Comparison of ENCODE assay signal across 8 cellular contexts in the genomic region with DNA sequence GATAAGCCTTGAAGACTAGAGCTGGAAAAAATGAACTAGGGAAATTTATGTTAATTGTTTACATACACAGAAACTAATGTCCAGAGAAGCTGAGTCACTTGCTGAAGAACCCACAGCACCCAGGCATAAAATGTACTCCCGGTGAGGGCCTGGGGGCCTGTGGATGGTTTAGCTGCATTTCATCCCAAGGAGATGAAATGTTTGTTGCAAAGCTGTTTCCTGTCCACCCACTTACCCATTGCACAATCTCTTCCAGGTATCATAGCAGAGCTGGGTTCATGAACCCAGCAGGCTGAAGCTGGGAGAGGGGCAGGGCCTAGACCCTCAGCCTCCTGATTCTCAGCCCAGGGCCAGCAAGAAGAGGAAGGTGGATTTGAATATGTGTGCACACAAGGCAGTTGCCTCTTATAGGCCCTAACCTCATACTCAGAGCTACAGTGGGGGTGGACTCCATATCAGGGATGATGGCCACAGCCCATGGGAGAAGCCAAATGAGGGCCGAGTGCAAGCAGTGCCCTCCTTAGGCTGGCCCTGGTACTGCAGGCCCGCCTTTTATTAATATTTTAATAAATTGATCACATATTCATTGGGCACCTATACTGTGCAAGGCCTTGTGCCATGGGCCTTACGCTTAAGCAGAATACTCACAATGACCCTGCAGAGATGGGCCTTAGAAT.
DNase-seq lines count a peak whose midpoint lies in the region; ATAC-seq, FAIRE-seq and TF ChIP-seq lines count a peak whose summit lies in the region.

No MANE protein-coding gene starts in this region.

- DNase-seq in A549 (ENCODE audit: low read depth in 1 of 2, low spot score in 1 of 2) (peak; percentile 30 to 46), ELR (ENCODE audit: low read depth) (peak; percentile 78), OCI-LY7 (ENCODE audit: low spot score) (no peak), esophagus squamous epithelium (lab: John Stamatoyannopoulos, UW) (no peak), osteoblast (ENCODE audit: insufficient read length, low spot score, missing footprints) (peak; percentile 96), NCI-H2029 treated with DMSO at 0.1 percent for 48 hours (lab: John Stamatoyannopoulos, UW) (no peak)

- H2AFZ ChIP-seq in OCI-LY7 (ENCODE audit: low read length) (no peak overlapping the region), osteoblast (ENCODE audit: low read length) (peak overlapping the region; percentile 67)

- FAIRE-seq in A549 (lab: Jason Lieb, UNC) = no peak

- TF ChIP-seq CTCF in A549 (IDR thresholded peaks at IDR 0.05) (peak; percentile 49), OCI-LY7 (conservative IDR thresholded peaks at IDR 0.05; ENCODE audit: low read length) (peak; percentile 73), esophagus squamous epithelium (IDR thresholded peaks at IDR 0.05) (peak in 5 of 6 experiments; percentile 57 to 81 (median 70)), osteoblast (IDR thresholded peaks at IDR 0.05; ENCODE audit: extremely low read depth, low read depth, low read length) (peak; percentile 98)

- 53% methylated on average over 4 of the region's 4 CpGs for WGBS in A549 (ENCODE audit: missing lambda C conversion rate)
- WGBS in esophagus squamous epithelium, 2 donors = 59 to 64% methylated on average over 4 of the region's 4 CpGs

- no TSS peak for BruUV-seq in OCI-LY7 (replicated peaks; lab: Mats Ljungman, UMichigan)

- peak; percentile 60 to 69 for TF ChIP-seq RAD21 in A549 (conservative IDR thresholded peaks at IDR 0.05 in 1 of 2, IDR thresholded peaks at IDR 0.05 in 1 of 2)

- no peaks in the 10 kb centered on the region for H3K79me2 ChIP-seq in OCI-LY7 (ENCODE audit: insufficient read depth, low read depth, low read length)
- H3K79me2 ChIP-seq in osteoblast (ENCODE audit: insufficient read depth, low read length) = no peaks in the 10 kb centered on the region

- intact Hi-C loops in OCI-LY7 (cut with micrococcal nuclease; ENCODE audit: unreplicated experiment) (no loop called here), esophagus squamous epithelium (cut with DNase I) (no loop called here)

- H3K4me2 ChIP-seq in A549 (peak overlapping the region; percentile 27; the same call in 2 of the 3 replicates), OCI-LY7 (ENCODE audit: low read length) (no peak overlapping the region), osteoblast (ENCODE audit: insufficient read depth, low read length) (no peak overlapping the region)

- CTCF ChIA-PET in A549 (lab: Yijun Ruan, JAX) = interaction anchor here (0.6 to 3.0 kb wide), 26 partner anchors 8 to 1364 kb away, joined by 3 to 29 read pairs (median 4); no protein-coding TSS in a partner anchor
- CTCF ChIA-PET in OCI-LY7 (lab: Charles Lee; ENCODE audit: unreplicated experiment) = interaction anchor here (0.6 kb wide), 1 partner anchor 187 kb away, joined by 3 read pairs; no protein-coding TSS in a partner anchor

- H3K36me3 ChIP-seq in OCI-LY7 (ENCODE audit: insufficient read depth, low read length) (no peaks in the 10 kb centered on the region), esophagus squamous epithelium (no peaks in the 10 kb centered on the region), osteoblast (ENCODE audit: insufficient read depth, low read length) (no peaks in the 10 kb centered on the region)

- H4K20me1 ChIP-seq in OCI-LY7 (ENCODE audit: insufficient read depth, low read length) (no peaks in the 10 kb centered on the region), osteoblast (ENCODE audit: insufficient read depth, low read length) (no peaks in the 10 kb centered on the region)

- H3K9me3 ChIP-seq in A549 = no peaks in the 10 kb centered on the region
- H3K9me3 ChIP-seq in OCI-LY7 (ENCODE audit: low read length) = no peaks in the 10 kb centered on the region
- H3K9me3 ChIP-seq in esophagus squamous epithelium = no peaks in the 10 kb centered on the region
- H3K9me3 ChIP-seq in osteoblast (ENCODE audit: low read depth, low read length) = no peaks in the 10 kb centered on the region

- TF ChIP-seq POLR2A in A549 (IDR thresholded peaks at IDR 0.05; ENCODE audit: low read length) (no peak), esophagus squamous epithelium (IDR thresholded peaks at IDR 0.05) (no peak)

- H3K9me2 ChIP-seq in OCI-LY7 (ENCODE audit: insufficient read depth, low read length) = no peaks in the 10 kb centered on the region

- H3K27ac ChIP-seq in A549 (peak overlapping the region in 1 of 2 experiments; percentile 59; a peak in 3 of 6 replicates), OCI-LY7 (ENCODE audit: low read depth, low read length, poor library complexity, severe bottlenecking) (no peak overlapping the region), esophagus squamous epithelium (no peak overlapping the region), osteoblast (ENCODE audit: low read depth, low read length) (no peak overlapping the region)

- H3K4me3 ChIP-seq in A549 (no peak overlapping the region), OCI-LY7 (ENCODE audit: low read depth, low read length, poor library complexity, severe bottlenecking) (no peak overlapping the region), esophagus squamous epithelium (no peak overlapping the region), osteoblast (ENCODE audit: insufficient read depth, low read length) (no peak overlapping the region)

- H3K4me1 ChIP-seq in A549 (peaks cover 9% of the 10 kb centered on the region; the same call in 2 of the 3 replicates), OCI-LY7 (ENCODE audit: insufficient read depth, low read length, poor library complexity, severe bottlenecking) (no peaks in the 10 kb centered on the region), esophagus squamous epithelium (no peaks in the 10 kb centered on the region), osteoblast (ENCODE audit: insufficient read depth, low read length) (peaks cover 10% of the 10 kb centered on the region)

- POLR2A ChIA-PET in A549 (lab: Yijun Ruan, JAX) = interaction anchor here (1.6 kb wide), 1 partner anchor 157 kb away, joined by 6 read pairs; no protein-coding TSS in a partner anchor
- POLR2A ChIA-PET in OCI-LY7 (lab: Charles Lee) = interaction anchor here (0.6 kb wide), 1 partner anchor 421 kb away, joined by 5 read pairs; no protein-coding TSS in a partner anchor

- peaks cover 0 to 33% (median 0%) of the 10 kb centered on the region in 4 donors for H3K27me3 ChIP-seq in esophagus squamous epithelium
- no peaks in the 10 kb centered on the region for H3K27me3 ChIP-seq in osteoblast (ENCODE audit: insufficient read depth, low read length)

- no peak for TF ChIP-seq EP300 in A549 (IDR thresholded peaks at IDR 0.05)

- peak; percentile 71 to 88; a peak in 5 of 6 replicates for ATAC-seq in A549
- no peak for ATAC-seq in GM18511 (IDR thresholded peaks at IDR 0.05; ENCODE audit: unreplicated experiment)
- ATAC-seq in GM21737 (IDR thresholded peaks at IDR 0.05; ENCODE audit: unreplicated experiment) = no peak

TF ChIP-seq in A549, 52 proteins besides CTCF, POLR2A, EP300 and RAD21:
- peak; percentile 51 to 74; a peak in 3 of 4 replicates for TF ChIP-seq CEBPB (IDR thresholded peaks at IDR 0.05)
- TF ChIP-seq NFE2L2 (conservative IDR thresholded peaks at IDR 0.05; ENCODE audit: low read length) = no peak
- no peak for TF ChIP-seq MAZ (IDR thresholded peaks at IDR 0.05; ENCODE audit: borderline replicate concordance, low read depth, low read length)
- no peak for TF ChIP-seq FOSB (CRISPR knock-in tag; IDR thresholded peaks at IDR 0.05)
- TF ChIP-seq GATA3 (IDR thresholded peaks at IDR 0.05; ENCODE audit: borderline replicate concordance) = no peak
- no peak for TF ChIP-seq ZC3H11A (IDR thresholded peaks at IDR 0.05)
- no peak for TF ChIP-seq RARB (CRISPR knock-in tag; IDR thresholded peaks at IDR 0.05)
- no peak for TF ChIP-seq E2F6 (IDR thresholded peaks at IDR 0.05; ENCODE audit: borderline replicate concordance, low read depth)
- no peak for TF ChIP-seq NR3C1 (IDR thresholded peaks at IDR 0.05)
- TF ChIP-seq SMC3 (IDR thresholded peaks at IDR 0.05) = peak; percentile 49; the same call in 2 of the 3 replicates
- no peak for TF ChIP-seq JUNB (IDR thresholded peaks at IDR 0.05)
- TF ChIP-seq PHF8 (IDR thresholded peaks at IDR 0.05; ENCODE audit: borderline replicate concordance, low read depth) = no peak
- no peak for TF ChIP-seq CBX2 (IDR thresholded peaks at IDR 0.05; ENCODE audit: borderline replicate concordance, low read depth)
- no peak for TF ChIP-seq ZSCAN20 (CRISPR knock-in tag; IDR thresholded peaks at IDR 0.05)
- TF ChIP-seq HOXB13 (CRISPR knock-in tag; IDR thresholded peaks at IDR 0.05; ENCODE audit: low read depth) = no peak
- no peak for TF ChIP-seq CBX8 (IDR thresholded peaks at IDR 0.05)
TF ChIP-seq in A549: peak in this region for 2.

Comparison
In these comparisons a context has a peak if more than half of its experiments do, and no peak if none do; other contexts are left out.
1. ATAC-seq: peak in A549 (2 of 2); none in GM18511 (single experiment) and GM21737 (single experiment).
2. DNase-seq: peak in A549 (2 of 2), ELR (single experiment) and osteoblast (single experiment); none in OCI-LY7 (single experiment), esophagus squamous epithelium (single experiment) and NCI-H2029 treated with DMSO at 0.1 percent for 48 hours (single experiment).
3. Peak in every context shown above with its lines, with median percentiles within 50 percentile points of each other: CTCF ChIP-seq.